8 cellular contexts compared by ENCODE assay signal in genomic region chr14:93114713-93115068, GRCh38. TPM values are rescaled to one million over a fixed set of nuclear protein-coding genes. Genes with fewer than 3 reads are reported as not detected.
DNase-seq lines count a peak whose midpoint lies in the region; ATAC-seq and TF ChIP-seq lines count a peak whose summit lies in the region.

No MANE protein-coding gene starts in this region.

- H3K79me2 ChIP-seq in DOHH2 (ENCODE audit: control insufficient read depth, low read length) = 0 out of 2 replicates have a peak, but pooled peaks cover 9% of the 10 kb centered on the region

- H4K20me1 ChIP-seq in DOHH2 (ENCODE audit: control insufficient read depth, insufficient read depth, low read depth, low read length) = peaks cover 7% of the 10 kb centered on the region; the same call in 1 of the 2 replicates
- H4K20me1 ChIP-seq in IMR-90 (ENCODE audit: insufficient read depth, low read length) = peaks cover 3% of the 10 kb centered on the region; the same call in 1 of the 2 replicates

- intact Hi-C loops in IMR-90 (cut with micrococcal nuclease) = loop anchor here (1.0 to 5.0 kb wide), 4 partner anchors 70 to 428 kb away; partner anchors contain the start of genes BTBD7 and MOAP1
- intact Hi-C loops in vagina (cut with DNase I) = loop anchor here (10.0 kb wide), 1 partner anchor 70 kb away; no protein-coding TSS in a partner anchor

- peaks cover 7% of the 10 kb centered on the region for H3F3A ChIP-seq in DOHH2 (ENCODE audit: control insufficient read depth, insufficient read depth)

- in situ Hi-C loops in IMR-90 (cut with MboI; ENCODE audit: low sequenced_read_pairs) = no loop called here

- H3K4me2 ChIP-seq in DOHH2 (ENCODE audit: low read length) (peak overlapping the region; percentile 82), IMR-90 (ENCODE audit: low read depth, low read length) (peak overlapping the region; percentile 88)

- peaks cover 29% of the 10 kb centered on the region for H3K4me1 ChIP-seq in DOHH2 (ENCODE audit: control insufficient read depth, low read length)
- peaks cover 13% of the 10 kb centered on the region for H3K4me1 ChIP-seq in IMR-90 (ENCODE audit: control insufficient read depth, insufficient read depth, low read length)
- peaks cover 61% of the 10 kb centered on the region for H3K4me1 ChIP-seq in mononuclear cell (ENCODE audit: insufficient read depth, low read length)
- peaks cover 61% of the 10 kb centered on the region for H3K4me1 ChIP-seq in vagina

- no peaks in the 10 kb centered on the region for H3K9me2 ChIP-seq in DOHH2 (replicated peaks; ENCODE audit: control insufficient read depth, low read length)

- TF ChIP-seq RAD21 in IMR-90 (IDR thresholded peaks at IDR 0.05; ENCODE audit: low read length) = no peak

- H3K27me3 ChIP-seq in DOHH2 (ENCODE audit: control insufficient read depth, low read length) (no peaks in the 10 kb centered on the region), IMR-90 (ENCODE audit: control insufficient read depth, insufficient read depth, low read length) (no peaks in the 10 kb centered on the region), mononuclear cell (ENCODE audit: insufficient read depth, low read length) (no peaks in the 10 kb centered on the region), vagina (no peaks in the 10 kb centered on the region)

- TF ChIP-seq POLR2A in IMR-90 (IDR thresholded peaks at IDR 0.05; ENCODE audit: low read depth, low read length) (no peak), vagina (IDR thresholded peaks at IDR 0.05) (no peak)

- BruUV-seq in IMR-90 (replicated peaks; lab: Mats Ljungman, UMichigan) = no TSS peak

- dilution Hi-C loops in IMR-90 (cut with HindIII; ENCODE audit: low sequenced_read_pairs, unreplicated experiment) = no loop called here

- H3K4me3 ChIP-seq in DOHH2 (ENCODE audit: low read length) (peak overlapping the region; percentile 80), IMR-90 (ENCODE audit: insufficient read depth, low read depth, low read length) (peak overlapping the region; percentile 81), mononuclear cell (ENCODE audit: low read length) (peak overlapping the region; percentile 74), vagina (peak overlapping the region; percentile 88 to 92)

- peaks cover 0 to 7% of the 10 kb centered on the region in 2 experiments; a peak in 2 of 4 replicates for H3K79me1 ChIP-seq in IMR-90 (ENCODE audit: low read depth in 1 of 2, low read length in 2 of 2)

- peak overlapping the region; percentile 88 for H2AFZ ChIP-seq in IMR-90 (replicated peaks; ENCODE audit: low read length, poor library complexity)

- H3K9ac ChIP-seq in IMR-90 (ENCODE audit: low read depth, low read length) = peak overlapping the region; percentile 84

- POLR2A ChIA-PET in IMR-90 (lab: Charles Lee; ENCODE audit: unreplicated experiment) = no interaction called here

- H4K8ac ChIP-seq in IMR-90 (ENCODE audit: low read depth in 2 of 2, low read length in 2 of 2) = no peak overlapping the region; a peak in 1 of 4 replicates

- no peak overlapping the region for H3K4ac ChIP-seq in IMR-90 (ENCODE audit: low read depth, low read length)

- no peak overlapping the region for H2BK120ac ChIP-seq in IMR-90 (ENCODE audit: low read depth, low read length)

- H4K5ac ChIP-seq in IMR-90 (ENCODE audit: low read depth, low read length) = no peak overlapping the region

- H3K14ac ChIP-seq in IMR-90 (replicated peaks; ENCODE audit: low read depth, low read length) = no peak overlapping the region; the same call in 1 of the 2 replicates

- no peak overlapping the region for H3K56ac ChIP-seq in IMR-90 (ENCODE audit: extremely low read depth, insufficient read depth, low read length)

- DNase-seq in IMR-90 (no peak), cerebellum (ENCODE audit: low spot score) (peak; percentile 31), vagina (ENCODE audit: extremely low spot score in 2 of 2) (no peak), NCI-H1092 treated with DMSO at 0.1 percent for 48 hours (lab: John Stamatoyannopoulos, UW) (no peak), UCSD-AML1 (lab: John Stamatoyannopoulos, UW; ENCODE audit: unreplicated experiment) (no peak)

- H2BK15ac ChIP-seq in IMR-90 (ENCODE audit: low read depth, low read length) = no peak overlapping the region

- peak overlapping the region; percentile 81 for H2AK9ac ChIP-seq in IMR-90 (replicated peaks; ENCODE audit: low read depth, low read length, poor library complexity)

- CTCF ChIA-PET in IMR-90 (lab: Yijun Ruan, JAX) = interaction anchor here (0.6 to 2.8 kb wide), 2 partner anchors 10 to 501 kb away, joined by 3 to 10 read pairs; no protein-coding TSS in a partner anchor

- H3K9me1 ChIP-seq in IMR-90 (ENCODE audit: insufficient read depth, low read length) = peaks cover 6% of the 10 kb centered on the region; the same call in 1 of the 2 replicates

- 2% methylated on average over 18 of the region's 38 CpGs; no CpG with 5 or more reads in 1 of the 2 experiments for WGBS in IMR-90 (ENCODE audit: extremely low coverage in 2 of 2, insufficient read length in 1 of 2), 2 experiments

- H2AK5ac ChIP-seq in IMR-90 (ENCODE audit: low read depth, low read length) = no peak overlapping the region

- H3K27ac ChIP-seq in DOHH2 (ENCODE audit: low read depth, low read length) = no peak overlapping the region
- no peak overlapping the region; the same call in 1 of the 2 replicates for H3K27ac ChIP-seq in IMR-90 (ENCODE audit: insufficient read depth, low read length)
- H3K27ac ChIP-seq in vagina = peak overlapping the region; percentile 93

- H2BK20ac ChIP-seq in IMR-90 (ENCODE audit: low read depth, low read length) = no peak overlapping the region

- H4K91ac ChIP-seq in IMR-90 (ENCODE audit: insufficient read depth, low read depth, low read length) = no peak overlapping the region

- H3K23ac ChIP-seq in IMR-90 (ENCODE audit: low read depth, low read length) = peak overlapping the region; percentile 66; the same call in 1 of the 2 replicates

- H3K18ac ChIP-seq in IMR-90 (ENCODE audit: low read depth, low read length) = no peak overlapping the region

- TF ChIP-seq CTCF in DOHH2 (IDR thresholded peaks at IDR 0.05; ENCODE audit: low read depth, low read length, poor library complexity, severe bottlenecking) (no peak), IMR-90 (conservative IDR thresholded peaks at IDR 0.05; ENCODE audit: low read depth, low read length) (no peak), vagina (IDR thresholded peaks at IDR 0.05) (no peak)

- H3K36me3 ChIP-seq in DOHH2 (ENCODE audit: control insufficient read depth, low read length) = no peaks in the 10 kb centered on the region
- no peaks in the 10 kb centered on the region for H3K36me3 ChIP-seq in IMR-90 (ENCODE audit: control insufficient read depth, insufficient read depth, low read length)
- H3K36me3 ChIP-seq in vagina = no peaks in the 10 kb centered on the region

- ATAC-seq in IMR-90 (ENCODE audit: low read depth) = no peak
- no peak for ATAC-seq in HG02970 (IDR thresholded peaks at IDR 0.05; ENCODE audit: low FRiP score, unreplicated experiment)

- H3K9me3 ChIP-seq in DOHH2 (ENCODE audit: control insufficient read depth, insufficient read depth, low read length) = no peaks in the 10 kb centered on the region
- H3K9me3 ChIP-seq in IMR-90 (ENCODE audit: control insufficient read depth, insufficient read depth, low read length) = no peaks in the 10 kb centered on the region
- H3K9me3 ChIP-seq in mononuclear cell (ENCODE audit: low read depth, low read length) = no peaks in the 10 kb centered on the region
- H3K9me3 ChIP-seq in vagina = no peaks in the 10 kb centered on the region

- H2BK5ac ChIP-seq in IMR-90 (ENCODE audit: low read depth, low read length, poor library complexity, severe bottlenecking) = no peak overlapping the region

TF ChIP-seq in IMR-90, 13 proteins besides CTCF, POLR2A, EP300 and RAD21:
- TF ChIP-seq RFX5 (IDR thresholded peaks at IDR 0.05; ENCODE audit: low read depth, low read length) (no peak), NFE2L2 (IDR thresholded peaks at IDR 0.05; ENCODE audit: low read depth, low read length) (no peak), ELK1 (IDR thresholded peaks at IDR 0.05; ENCODE audit: borderline replicate concordance, low read depth, low read length) (no peak), CEBPB (IDR thresholded peaks at IDR 0.05; ENCODE audit: low read depth, low read length) (no peak), SMC3 (IDR thresholded peaks at IDR 0.05; ENCODE audit: low read depth, low read length) (no peak), USF2 (IDR thresholded peaks at IDR 0.05; ENCODE audit: low read depth, low read length) (no peak), CHD1 (IDR thresholded peaks at IDR 0.05; ENCODE audit: low read depth, low read length) (no peak), BHLHE40 (IDR thresholded peaks at IDR 0.05; ENCODE audit: low read depth, low read length) (no peak), RCOR1 (IDR thresholded peaks at IDR 0.05; ENCODE audit: insufficient replicate concordance, low read length) (no peak), MAFK (IDR thresholded peaks at IDR 0.05; ENCODE audit: low read depth, low read length) (no peak), FOS (IDR thresholded peaks at IDR 0.05; ENCODE audit: low read depth, low read length) (no peak), MXI1 (IDR thresholded peaks at IDR 0.05; ENCODE audit: borderline replicate concordance, low read depth, low read length) (no peak), MAZ (IDR thresholded peaks at IDR 0.05; ENCODE audit: borderline replicate concordance, low read depth, low read length) (no peak)

RNA-seq across cellular contexts. Expression of gene ITPK1, which starts 1.0 kb away (rescaled TPM):
- 15.3 and 21.7 TPM in 2 replicates for total RNA-seq in IMR-90 (2012; rRNA removed)
- 23.0 and 26.9 TPM in 2 replicates for polyA plus RNA-seq in IMR-90 (2012; rRNA removed)
- polyA plus RNA-seq in IMR-90 (2012; cell fraction: cytosol; rRNA removed) = 9.3 and 18.0 TPM in 2 replicates
- polyA plus RNA-seq in IMR-90 (2012; cell fraction: nucleus; rRNA removed; ENCODE audit: low replicate concordance) = 16.6 and 26.3 TPM in 2 replicates
- total RNA-seq in cerebellum = 20.0 TPM
- 35.9 TPM for total RNA-seq in mononuclear cell
- 49.6 TPM for total RNA-seq in vagina
